ENCODE assay signal across 8 cellular contexts in genomic region chr2:207474871-207475485, GRCh38. TPM values are rescaled to one million over a fixed set of nuclear protein-coding genes. Genes with fewer than 3 reads are reported as not detected.
DNase-seq lines count a peak whose midpoint lies in the region; ATAC-seq and TF ChIP-seq lines count a peak whose summit lies in the region.

No MANE protein-coding gene starts in this region.

- TF ChIP-seq POLR2A in GM18505 (IDR thresholded peaks at IDR 0.05; ENCODE audit: borderline replicate concordance, extremely low read depth, insufficient read depth, insufficient read length): no peak

- POLR2A ChIA-PET in OCI-LY7 (lab: Charles Lee): no interaction called here

- ATAC-seq in HG02973 (IDR thresholded peaks at IDR 0.05; ENCODE audit: unreplicated experiment) (no peak), GM18505 (IDR thresholded peaks at IDR 0.05; ENCODE audit: unreplicated experiment) (no peak)

- no peak overlapping the region for H2AFZ ChIP-seq in OCI-LY7 (ENCODE audit: low read length)

- H3K27me3 ChIP-seq in HAP-1 (ENCODE audit: low read depth) (no peaks in the 10 kb centered on the region), iPS-20b (ENCODE audit: insufficient read depth, low read length) (no peaks in the 10 kb centered on the region)

- TF ChIP-seq CTCF in OCI-LY7 (conservative IDR thresholded peaks at IDR 0.05; ENCODE audit: low read length): peak; percentile 95
- TF ChIP-seq CTCF in astrocyte of the spinal cord (IDR thresholded peaks at IDR 0.05; ENCODE audit: low read depth, low read length): no peak

- in situ Hi-C loops in HAP-1 (cut with MboI; ENCODE audit: low sequenced_read_pairs): loop anchor here (5.0 to 25.0 kb wide), 4 partner anchors 313 to 780 kb away; partner anchors contain the start of gene KLF7
- in situ Hi-C loops in astrocyte of the spinal cord (cut with HindIII; ENCODE audit: low sequenced_read_pairs): no loop called here

- BruUV-seq in OCI-LY7 (replicated peaks; lab: Mats Ljungman, UMichigan): no TSS peak

- H3K79me2 ChIP-seq in OCI-LY7 (ENCODE audit: insufficient read depth, low read depth, low read length): no peaks in the 10 kb centered on the region

- intact Hi-C loops in OCI-LY7 (cut with micrococcal nuclease; ENCODE audit: unreplicated experiment): loop anchor here (1.0 to 10.0 kb wide), 3 partner anchors 490 to 782 kb away; no protein-coding TSS in a partner anchor

- DNase-seq in COR-L47 (lab: John Stamatoyannopoulos, UW) (peak; percentile 21), HAP-1 (ENCODE audit: low spot score in 2 of 2) (peak; percentile 58 to 64), OCI-LY7 (ENCODE audit: low spot score) (peak; percentile 57), astrocyte of the spinal cord (ENCODE audit: low read depth, low spot score) (peak; percentile 64)
- DNase-seq in stimulated activated CD4-positive, alpha-beta T cell treated with anti-CD3 and anti-CD28 coated beads, Interleukin-15, amount 100 ng/mL, for 24 hours: peak; percentile 53

- H4K20me1 ChIP-seq in OCI-LY7 (ENCODE audit: insufficient read depth, low read length): no peaks in the 10 kb centered on the region

- H3K36me3 ChIP-seq in HAP-1 (replicated peaks) (no peaks in the 10 kb centered on the region), OCI-LY7 (ENCODE audit: insufficient read depth, low read length) (no peaks in the 10 kb centered on the region), iPS-20b (ENCODE audit: insufficient read depth, low read depth, low read length) (no peaks in the 10 kb centered on the region)

- no peak overlapping the region for H3K27ac ChIP-seq in OCI-LY7 (ENCODE audit: low read depth, low read length, poor library complexity, severe bottlenecking)
- no peak overlapping the region for H3K27ac ChIP-seq in iPS-20b (ENCODE audit: low read length)

- H3K4me2 ChIP-seq in OCI-LY7 (ENCODE audit: low read length): no peak overlapping the region

- H3K4me3 ChIP-seq in HAP-1 (no peak overlapping the region), OCI-LY7 (ENCODE audit: low read depth, low read length, poor library complexity, severe bottlenecking) (no peak overlapping the region), astrocyte of the spinal cord (ENCODE audit: low read depth, low read length) (no peak overlapping the region), iPS-20b (ENCODE audit: low read length) (no peak overlapping the region)

- H3K4me1 ChIP-seq in HAP-1 (no peaks in the 10 kb centered on the region), OCI-LY7 (ENCODE audit: insufficient read depth, low read length, poor library complexity, severe bottlenecking) (no peaks in the 10 kb centered on the region), iPS-20b (ENCODE audit: insufficient read depth, low read length) (peaks cover 22% of the 10 kb centered on the region; the same call in 1 of the 2 replicates)

- H3K9ac ChIP-seq in iPS-20b (ENCODE audit: low read depth, low read length): 0 out of 2 replicates have a peak overlapping the region, but pooled peaks have one; percentile 0

- H3K9me2 ChIP-seq in OCI-LY7 (ENCODE audit: insufficient read depth, low read length): no peaks in the 10 kb centered on the region

- CTCF ChIA-PET in OCI-LY7 (lab: Charles Lee; ENCODE audit: unreplicated experiment): no interaction called here

- H3K9me3 ChIP-seq in HAP-1 (no peaks in the 10 kb centered on the region), OCI-LY7 (ENCODE audit: low read length) (no peaks in the 10 kb centered on the region), iPS-20b (ENCODE audit: insufficient read depth, low read depth, low read length) (no peaks in the 10 kb centered on the region)

RNA-seq across cellular contexts. Expression of gene CREB1, which starts 54.8 kb away (rescaled TPM):
- 40.3 and 54.3 TPM in 2 replicates for total RNA-seq in OCI-LY7 (2014; rRNA removed; shearing (Covaris generic))
- 84.9 and 98.5 TPM in 2 replicates for total RNA-seq in OCI-LY7 (2022)
